ENCODE assay signal across 22 cellular contexts in the genomic region with DNA sequence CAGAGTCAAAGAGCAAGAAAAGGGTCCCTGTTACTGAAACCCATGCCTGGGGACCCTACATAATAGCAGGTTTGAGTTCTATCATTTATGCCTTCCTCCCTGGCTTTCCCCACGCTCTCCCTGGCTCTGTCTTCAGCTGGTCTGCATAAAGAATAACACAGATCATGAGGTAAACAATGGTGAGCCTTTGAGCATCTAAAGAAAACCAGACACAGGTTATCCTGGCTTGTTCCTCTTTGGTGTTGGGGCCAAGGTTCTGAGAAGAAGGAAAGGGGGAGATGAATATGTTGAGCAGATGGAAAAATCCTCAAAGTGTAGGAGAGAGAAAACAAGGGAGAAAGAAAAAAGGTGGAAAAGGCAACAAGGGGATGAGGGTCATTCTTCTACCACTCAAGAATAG.
DNase-seq lines count a peak whose midpoint lies in the region; FAIRE-seq and TF ChIP-seq lines count a peak whose summit lies in the region.
"Had no signal": no experiment of that assay in that cellular context is flagged by ENCODE, and none has a peak within 500 bp of the region (broad histone marks: within the 10 kb centered on the region; RNA-seq: fewer than 3 reads in every experiment).

No MANE protein-coding gene starts in this region.

- peaks cover 37% of the 10 kb centered on the region for H3K4me1 ChIP-seq in HUES64 (ENCODE audit: insufficient read depth, low read length)
- H3K4me1 ChIP-seq in esophagus muscularis mucosa: peaks cover 24 to 78% (median 68%) of the 10 kb centered on the region in 4 donors
- H3K4me1 ChIP-seq: BE2C had no signal

- H3K9me3 Mint-ChIP-seq in progenitor cell of endocrine pancreas (ENCODE audit: low read depth): no peaks in the 10 kb centered on the region

- H3K4me3 Mint-ChIP-seq in progenitor cell of endocrine pancreas (ENCODE audit: low read depth): no peak overlapping the region
- H3K4me3 Mint-ChIP-seq: CD4-positive, alpha-beta T cell had no signal

- WGBS in HUES64: 77% methylated on average over 1 of the region's 1 CpG
- 57% methylated on average over 1 of the region's 1 CpG for WGBS in esophagus muscularis mucosa

- DNase-seq in esophagus muscularis mucosa (ENCODE audit: extremely low spot score) (no peak), progenitor cell of endocrine pancreas (ENCODE audit: low spot score, unreplicated experiment) (no peak), globus pallidus (ENCODE audit: low spot score) (no peak), GM12892 (ENCODE audit: insufficient read length) (no peak)
- no peak for DNase-seq in stimulated activated CD4-positive, alpha-beta T cell treated with anti-CD3 and anti-CD28 coated beads, Interleukin-1b, Interleukin-23, amount 100 ng/mL, for 48 hours
- DNase-seq: BE2C; CD4-positive, alpha-beta T cell; DMS153; GDM1; GM23248; KG1; MV-4-11; NCI-H1417; NCI-H187; NCI-H226; NCI-H524; NCI-H82; RPMI8226; SHP77 treated with DMSO at 0.1 percent for 48 hours had no signal

- TF ChIP-seq CTCF in esophagus muscularis mucosa (IDR thresholded peaks at IDR 0.05) (no peak), progenitor cell of endocrine pancreas (IDR thresholded peaks at IDR 0.05; ENCODE audit: unreplicated experiment) (no peak)

- H3K27me3 Mint-ChIP-seq in progenitor cell of endocrine pancreas: no peaks in the 10 kb centered on the region

- H3K27ac ChIP-seq in HUES64 (ENCODE audit: low read depth, low read length) (peak overlapping the region; percentile 38; the same call in 1 of the 2 replicates), esophagus muscularis mucosa (replicated peaks in 1 of 4) (peak overlapping the region; percentile 44 to 67 (median 57)), temporal lobe (ENCODE audit: low read depth, low read length) (peak overlapping the region; percentile 88)
- H3K27ac ChIP-seq: GM23248 had no signal

- peak overlapping the region; percentile 9 for H3K27ac Mint-ChIP-seq in progenitor cell of endocrine pancreas
- H3K27ac Mint-ChIP-seq: CD4-positive, alpha-beta T cell had no signal

- no peak for TF ChIP-seq EP300 in esophagus muscularis mucosa (IDR thresholded peaks at IDR 0.05)

- H3K36me3 ChIP-seq in HUES64 (ENCODE audit: insufficient read depth, low read length) (no peaks in the 10 kb centered on the region), esophagus muscularis mucosa (peaks cover 0 to 6% (median 0%) of the 10 kb centered on the region in 4 donors)
- H3K36me3 ChIP-seq: BE2C had no signal

- TF ChIP-seq POLR2A in esophagus muscularis mucosa (IDR thresholded peaks at IDR 0.05; ENCODE audit: low read depth) (no peak), GM12892 (IDR thresholded peaks at IDR 0.05; ENCODE audit: low read depth, low read length) (no peak)

- H3K9me3 ChIP-seq in HUES64 (ENCODE audit: insufficient read depth, low read depth, low read length): no peaks in the 10 kb centered on the region
- H3K9me3 ChIP-seq in esophagus muscularis mucosa: no peaks in the 10 kb centered on the region
- H3K9me3 ChIP-seq: BE2C had no signal

- no peaks in the 10 kb centered on the region for H3K27me3 ChIP-seq in HUES64 (ENCODE audit: insufficient read depth, low read length)
- H3K27me3 ChIP-seq in esophagus muscularis mucosa: no peaks in the 10 kb centered on the region
- H3K27me3 ChIP-seq: BE2C had no signal

- H3K36me3 Mint-ChIP-seq in progenitor cell of endocrine pancreas (ENCODE audit: insufficient read depth): peaks cover 3% of the 10 kb centered on the region

- intact Hi-C loops in esophagus muscularis mucosa (cut with DNase I): loop anchor here (5.0 kb wide), 1 partner anchor 39 kb away; no protein-coding TSS in a partner anchor

- H3K4me3 ChIP-seq in HUES64 (ENCODE audit: low read length) (no peak overlapping the region), esophagus muscularis mucosa (no peak overlapping the region)
- H3K4me3 ChIP-seq: GM23248 had no signal

- no peak overlapping the region for H3K9ac ChIP-seq in HUES64 (ENCODE audit: low read depth, low read length)
- H3K9ac ChIP-seq: GM23248 had no signal

- peaks cover 7% of the 10 kb centered on the region for H3K4me1 Mint-ChIP-seq in progenitor cell of endocrine pancreas (ENCODE audit: low read depth)

- FAIRE-seq in GM12892 (lab: Jason Lieb, UNC): no peak
- FAIRE-seq: HepG2 had no signal

Comparison
In these comparisons a context has a peak if more than half of its experiments do, and no peak if none do; other contexts are left out.
1. H3K27ac ChIP-seq: peak in every context shown above with its lines; median percentile 88 in temporal lobe; 57 in esophagus muscularis mucosa; 38 in HUES64.